In the genomic region with DNA sequence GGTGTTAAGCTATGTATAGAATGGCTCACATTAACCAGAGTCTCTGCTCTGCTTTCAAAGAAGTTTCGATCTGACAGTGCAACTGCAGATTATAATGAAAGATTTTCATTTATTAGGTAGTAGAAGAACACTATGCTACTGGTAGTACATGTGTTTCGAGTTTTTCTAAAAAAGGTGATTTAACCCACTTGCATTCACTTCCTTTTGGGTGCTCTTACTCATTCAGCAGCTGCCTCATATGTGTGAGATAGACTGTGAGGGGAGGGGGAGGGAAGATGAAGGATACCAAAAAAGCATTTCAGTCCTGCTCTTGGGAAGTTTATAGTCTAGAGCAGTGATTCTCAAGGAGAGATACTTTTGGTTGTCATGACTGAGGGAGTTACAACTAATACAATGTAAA, we compare ENCODE assay signal across 5 cellular contexts.
"Had no signal": no experiment of that assay in that cellular context is flagged by ENCODE, and none has a peak within 500 bp of the region (broad histone marks: within the 10 kb centered on the region; RNA-seq: fewer than 3 reads in every experiment).

No MANE protein-coding gene starts in this region.

- DNase-seq: H9, HCEC 1CT, IMR-90 had no signal

- H3K4me3 ChIP-seq: GM23338, K562 had no signal

- H2AFZ ChIP-seq: GM23338 had no signal

- H3K4me2 ChIP-seq: GM23338 had no signal

- H3K9me3 Mint-ChIP-seq: GM23338, H9 had no signal

- ATAC-seq: GM23338, K562 had no signal

- H3K27ac Mint-ChIP-seq: GM23338, H9 had no signal

- H3K4me3 Mint-ChIP-seq: GM23338, H9 had no signal
